ENCODE assay signal across 8 cellular contexts in the genomic region with DNA sequence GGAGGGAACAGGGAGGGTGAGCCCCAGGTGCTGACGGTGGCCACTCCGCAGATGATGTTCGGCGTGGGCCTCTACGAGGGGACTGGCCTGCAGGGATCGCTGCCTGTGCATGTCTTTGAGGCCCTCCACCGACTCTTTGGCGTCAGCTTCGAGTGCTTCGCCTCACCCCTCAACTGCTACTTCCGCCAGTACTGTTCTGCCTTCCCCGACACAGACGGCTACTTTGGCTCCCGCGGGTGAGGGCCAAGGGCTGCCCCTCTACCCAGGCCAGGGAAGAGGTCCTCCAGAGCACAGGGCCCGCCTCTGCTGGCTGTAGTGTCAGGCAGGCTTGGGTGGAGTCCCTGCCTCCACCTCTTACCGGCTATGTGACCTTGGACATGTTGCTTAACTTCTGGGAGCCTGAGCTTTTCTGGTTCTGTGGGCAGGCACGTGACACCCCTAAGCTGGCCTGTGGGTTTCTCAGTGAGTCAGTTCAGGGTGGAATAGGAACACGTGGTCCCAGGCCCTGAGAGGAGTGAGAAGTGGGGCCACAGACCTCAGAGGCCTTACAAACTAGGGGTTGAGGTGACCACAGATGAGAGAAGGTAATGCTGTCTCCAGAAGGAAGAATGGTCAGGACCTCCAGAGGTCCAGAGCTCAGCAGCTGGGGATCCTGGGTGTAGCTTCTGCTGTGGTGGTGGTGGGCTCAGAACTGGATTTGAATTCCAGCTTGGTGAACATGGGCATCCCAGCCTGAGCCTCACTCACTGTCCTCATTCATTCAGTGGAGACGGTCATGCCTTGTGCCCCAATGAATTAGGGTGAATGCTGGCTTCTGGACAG. TPM values are rescaled to one million over a fixed set of nuclear protein-coding genes. Genes with fewer than 3 reads are reported as not detected.
A peak's percentile ranks its signal among the peaks of the same experiment; 100 is the strongest.
DNase-seq lines count a peak whose midpoint lies in the region; ATAC-seq and TF ChIP-seq lines count a peak whose summit lies in the region.

No MANE protein-coding gene starts in this region.

- DNase-seq in stimulated activated naive CD4-positive, alpha-beta T cell treated with Interleukin-2 at 50 U/mL for 16 hours (lab: John Stamatoyannopoulos, UW) = peak; percentile 10
- DNase-seq in stimulated activated naive CD4-positive, alpha-beta T cell (lab: John Stamatoyannopoulos, UW) = no peak
- peak; percentile 84 to 97 (median 93) for DNase-seq in adrenal gland
- DNase-seq in lower lobe of right lung = peak; percentile 69
- no peak for DNase-seq in occipital lobe (lab: John Stamatoyannopoulos, UW)
- no peak for DNase-seq in amniotic stem cell (lab: John Stamatoyannopoulos, UW)
- DNase-seq in KBM-7 = no peak
- no peak for DNase-seq in SHP77 treated with DMSO at 0.1 percent for 48 hours (lab: John Stamatoyannopoulos, UW)

- TF ChIP-seq CTCF in adrenal gland (IDR thresholded peaks at IDR 0.05) (no peak), lower lobe of right lung (IDR thresholded peaks at IDR 0.05) (no peak)

- peak overlapping the region; percentile 35 to 96 (median 90) for H3K27ac ChIP-seq in adrenal gland
- H3K27ac ChIP-seq in lower lobe of right lung = peak overlapping the region; percentile 27

- WGBS in adrenal gland, 4 donors = 53 to 67% (median 57%) methylated on average over 3 to 20 of the region's 20 CpGs

- H3K9me3 ChIP-seq in adrenal gland (replicated peaks in 1 of 3) (no peaks in the 10 kb centered on the region), lower lobe of right lung (no peaks in the 10 kb centered on the region)

- H3K4me1 ChIP-seq in adrenal gland (replicated peaks in 1 of 2) (peaks cover 25% of the 10 kb centered on the region in 2 donors), lower lobe of right lung (peaks cover 17% of the 10 kb centered on the region)

- H3K27me3 ChIP-seq in adrenal gland (no peaks in the 10 kb centered on the region), lower lobe of right lung (ENCODE audit: low read depth) (no peaks in the 10 kb centered on the region)

- ATAC-seq in lower lobe of right lung = peak; percentile 70 to 71

- peak; percentile 10 to 71 for TF ChIP-seq POLR2A in adrenal gland (IDR thresholded peaks at IDR 0.05)

- H3K4me3 ChIP-seq in adrenal gland (no peak overlapping the region), lower lobe of right lung (no peak overlapping the region)

- in situ Hi-C loops in KBM-7 (cut with MboI; ENCODE audit: low pct_unique_long_range_greater_than_20kb, low sequenced_read_pairs) = no loop called here

- H3K36me3 ChIP-seq in adrenal gland (replicated peaks in 1 of 2) (peaks cover 0 to 96% of the 10 kb centered on the region in 2 donors), lower lobe of right lung (peaks cover 100% of the 10 kb centered on the region)

- intact Hi-C loops in adrenal gland (cut with DNase I) = no loop called here
- intact Hi-C loops in lower lobe of right lung (cut with DNase I) = no loop called here

RNA-seq across cellular contexts. Expression of a gene that starts 11.9 kb away (rescaled TPM):
- 10 to 100 TPM; 25.5 to 47.1 (median 40.6) TPM for total RNA-seq in adrenal gland
- 10 to 100 TPM; 20.6 to 36.4 (median 35.9) TPM for polyA plus RNA-seq in adrenal gland
- total RNA-seq in lower lobe of right lung = 34.7 TPM
- 14.5 TPM for total RNA-seq in occipital lobe

RNA-seq across cellular contexts. Expression of a gene that starts 25.6 kb away (rescaled TPM):
- total RNA-seq in adrenal gland (10 to 100 TPM; 11.1 to 29.9 (median 17.7) TPM), lower lobe of right lung (20.4 TPM), occipital lobe (13.9 TPM)
- 10 to 100 TPM in 2 of 3 donors, 1 to 10 TPM in 1; 5.4 to 45.1 (median 29.5) TPM for polyA plus RNA-seq in adrenal gland

RNA-seq across cellular contexts. Expression of a gene that starts 34.4 kb away (rescaled TPM):
- total RNA-seq in adrenal gland (1,000 to 10,000 TPM in 2 of 8 donors, 100 to 1,000 TPM in 6; 225 to 1,158 (median 552) TPM), lower lobe of right lung (145 TPM), occipital lobe (19.0 TPM)
- 100 to 1,000 TPM; 126 to 366 (median 157) TPM for polyA plus RNA-seq in adrenal gland

RNA-seq across cellular contexts. Expression of a gene that starts 55.2 kb away (rescaled TPM):
- total RNA-seq in adrenal gland (100 to 1,000 TPM; 306 to 776 (median 549) TPM), lower lobe of right lung (185 TPM), occipital lobe (15.8 TPM)
- polyA plus RNA-seq in adrenal gland = 100 to 1,000 TPM; 517 to 854 (median 731) TPM

RNA-seq across cellular contexts. Expression of a gene that starts 55.4 kb away (rescaled TPM):
- total RNA-seq in adrenal gland (10 to 100 TPM in 6 of 8 donors, 1 to 10 TPM in 2; 6.0 to 36.4 (median 16.0) TPM), lower lobe of right lung (2.4 TPM), occipital lobe (2.8 TPM)
- polyA plus RNA-seq in adrenal gland = 10 to 100 TPM in 1 of 3 donors, 1 to 10 TPM in 2; 1.0 to 19.1 (median 7.2) TPM

Comparison
In these comparisons a context has a peak if more than half of its experiments do, and no peak if none do; other contexts are left out.
1. DNase-seq: peak in stimulated activated naive CD4-positive, alpha-beta T cell treated with Interleukin-2 at 50 U/mL for 16 hours (single experiment), adrenal gland (7 of 7) and lower lobe of right lung (single experiment); none in stimulated activated naive CD4-positive, alpha-beta T cell (0 of 6), occipital lobe (single experiment), amniotic stem cell (single experiment), KBM-7 (single experiment) and SHP77 treated with DMSO at 0.1 percent for 48 hours (single experiment).